25 cellular contexts compared by ENCODE assay signal in genomic region chr5:107533946-107534876, GRCh38.
DNase-seq lines count a peak whose midpoint lies in the region; ATAC-seq lines count a peak whose summit lies in the region.
"Had no signal": no experiment of that assay in that cellular context is flagged by ENCODE, and none has a peak within 500 bp of the region (broad histone marks: within the 10 kb centered on the region; RNA-seq: fewer than 3 reads in every experiment).

No MANE protein-coding gene starts in this region.

- peak; percentile 56 for DNase-seq in NCI-H187 treated with DMSO at 0.1 percent for 48 hours (lab: John Stamatoyannopoulos, UW)
- no peak for DNase-seq in NCI-H187 (lab: John Stamatoyannopoulos, UW)
- DNase-seq in NCI-H2029 treated with DMSO at 0.1 percent for 48 hours (lab: John Stamatoyannopoulos, UW) = peak; percentile 61
- peak; percentile 57 for DNase-seq in SK-N-DZ (ENCODE audit: low spot score)
- no peak for DNase-seq in natural killer cell treated with Interleukin-12 subunit alpha and Interleukin-12 subunit beta and Interleukin-15 and Interleukin-18, amount 100 ng/mL, for 72 hours (ENCODE audit: low spot score)
- no peak for DNase-seq in SJCRH30
- no peak for DNase-seq in mucosa of gallbladder (ENCODE audit: low spot score)
- DNase-seq in NCI-H2107 (lab: John Stamatoyannopoulos, UW) = no peak
- DNase-seq: activated B cell treated with CpG ODN at 0.5 μM for 24 hours; activated CD4-positive, alpha-beta T cell treated with anti-CD3 and anti-CD28 coated beads, Interleukin-2, amount 50 U/mL, for 48 hours; activated CD8-positive, alpha-beta memory T cell treated with anti-CD3 and anti-CD28 coated beads, Interleukin-2, amount 50 U/mL, for 4 hours; cerebellar nuclear complex; DMS79 treated with DMSO at 0.1 percent for 48 hours; dorsolateral prefrontal cortex; KG1; left ventricle myocardium inferior; pancreas; stimulated activated CD4-positive, alpha-beta T cell treated with anti-CD3 and anti-CD28 coated beads, Interleukin-2, amount 100 ng/mL, for 24 hours; SW 1271; upper lobe of right lung had no signal

- H3K4me3 Mint-ChIP-seq in natural killer cell treated with Interleukin-12 subunit alpha and Interleukin-12 subunit beta and Interleukin-15 and Interleukin-18, amount 100 ng/mL, for 72 hours = peak overlapping the region; percentile 8
- H3K4me3 Mint-ChIP-seq: activated B cell treated with CpG ODN at 0.5 μM for 24 hours; activated naive CD8-positive, alpha-beta T cell; naive thymus-derived CD8-positive, alpha-beta T cell had no signal

- ATAC-seq in natural killer cell treated with Interleukin-12 subunit alpha and Interleukin-12 subunit beta and Interleukin-15 and Interleukin-18, amount 100 ng/mL, for 72 hours = no peak
- ATAC-seq: naive thymus-derived CD8-positive, alpha-beta T cell; pancreas; Right ventricle myocardium inferior; upper lobe of right lung had no signal

- H3K27ac Mint-ChIP-seq in natural killer cell treated with Interleukin-12 subunit alpha and Interleukin-12 subunit beta and Interleukin-15 and Interleukin-18, amount 100 ng/mL, for 72 hours = peak overlapping the region; percentile 32 to 68
- H3K27ac Mint-ChIP-seq: activated B cell treated with CpG ODN at 0.5 μM for 24 hours; activated naive CD8-positive, alpha-beta T cell; activated T-helper 2 cell treated with anti-CD3 and anti-CD28 coated beads, Interferon-gamma antibody, Interleukin-2, Interleukin-4, amounts not matched to agents 10 μg/mL and 5 μg/mL and 100 μg/mL, durations not matched to agents 14 hours and 24 hours and 36 hours; naive thymus-derived CD8-positive, alpha-beta T cell had no signal

- H3K4me3 ChIP-seq in SJCRH30 = no peak overlapping the region
- H3K4me3 ChIP-seq: dorsolateral prefrontal cortex, left ventricle myocardium inferior, pancreas, smooth muscle cell, upper lobe of right lung had no signal

- H3K27me3 Mint-ChIP-seq in natural killer cell treated with Interleukin-12 subunit alpha and Interleukin-12 subunit beta and Interleukin-15 and Interleukin-18, amount 100 ng/mL, for 72 hours = no peaks in the 10 kb centered on the region

- H3K9me3 Mint-ChIP-seq in natural killer cell treated with Interleukin-12 subunit alpha and Interleukin-12 subunit beta and Interleukin-15 and Interleukin-18, amount 100 ng/mL, for 72 hours = no peaks in the 10 kb centered on the region
- H3K9me3 Mint-ChIP-seq: activated B cell treated with CpG ODN at 0.5 μM for 24 hours; activated T-helper 2 cell treated with anti-CD3 and anti-CD28 coated beads, Interferon-gamma antibody, Interleukin-2, Interleukin-4, amounts not matched to agents 10 μg/mL and 5 μg/mL and 100 μg/mL, durations not matched to agents 14 hours and 24 hours and 36 hours; naive thymus-derived CD8-positive, alpha-beta T cell had no signal

- peaks cover 30% of the 10 kb centered on the region in 2 donors for H3K4me1 Mint-ChIP-seq in natural killer cell treated with Interleukin-12 subunit alpha and Interleukin-12 subunit beta and Interleukin-15 and Interleukin-18, amount 100 ng/mL, for 72 hours (ENCODE audit: low read depth in 2 of 2)
- H3K4me1 Mint-ChIP-seq: activated B cell treated with CpG ODN at 0.5 μM for 24 hours had no signal

- H3K36me3 Mint-ChIP-seq in natural killer cell treated with Interleukin-12 subunit alpha and Interleukin-12 subunit beta and Interleukin-15 and Interleukin-18, amount 100 ng/mL, for 72 hours = no peaks in the 10 kb centered on the region
- H3K36me3 Mint-ChIP-seq: activated naive CD8-positive, alpha-beta T cell; naive thymus-derived CD8-positive, alpha-beta T cell had no signal

- H3K9me3 ChIP-seq in SJCRH30 (replicated peaks) = no peaks in the 10 kb centered on the region
- H3K9me3 ChIP-seq: left ventricle myocardium inferior, pancreas, upper lobe of right lung had no signal

- H3K27me3 ChIP-seq in SJCRH30 = no peaks in the 10 kb centered on the region
- H3K27me3 ChIP-seq: dorsolateral prefrontal cortex, pancreas, upper lobe of right lung had no signal

- no peaks in the 10 kb centered on the region for H3K36me3 ChIP-seq in SJCRH30
- H3K36me3 ChIP-seq: left ventricle myocardium inferior, pancreas, upper lobe of right lung had no signal

- H3K27ac ChIP-seq in SJCRH30 = no peak overlapping the region
- H3K27ac ChIP-seq: dorsolateral prefrontal cortex, left ventricle myocardium inferior, pancreas, upper lobe of right lung had no signal

- peaks cover 17% of the 10 kb centered on the region for H3K4me1 ChIP-seq in SJCRH30
- H3K4me1 ChIP-seq: pancreas, upper lobe of right lung had no signal

Comparison
In these comparisons a context has a peak if more than half of its experiments do, and no peak if none do; other contexts are left out.
1. DNase-seq: peak in NCI-H187 treated with DMSO at 0.1 percent for 48 hours (single experiment), NCI-H2029 treated with DMSO at 0.1 percent for 48 hours (single experiment) and SK-N-DZ (single experiment); none in NCI-H187 (0 of 2), natural killer cell treated with Interleukin-12 subunit alpha and Interleukin-12 subunit beta and Interleukin-15 and Interleukin-18, amount 100 ng/mL, for 72 hours (single experiment), SJCRH30 (0 of 2), mucosa of gallbladder (single experiment) and NCI-H2107 (single experiment).